In genomic region chr6:150632785-150633465, GRCh38 we compare ENCODE assay signal across 8 cellular contexts. TPM values are rescaled to one million over a fixed set of nuclear protein-coding genes. Genes with fewer than 3 reads are reported as not detected.
DNase-seq lines count a peak whose midpoint lies in the region; ATAC-seq and TF ChIP-seq lines count a peak whose summit lies in the region.

No MANE protein-coding gene starts in this region.

- H2AK5ac ChIP-seq in trophoblast cell (ENCODE audit: low read length), result no peak overlapping the region

- no CpG with 5 or more reads among the region's 13 CpGs for WGBS in trophoblast cell (ENCODE audit: extremely low coverage, insufficient coverage, insufficient read length)

- H4K12ac ChIP-seq in trophoblast cell (ENCODE audit: low read depth, low read length), result no peak overlapping the region

- H3K79me2 ChIP-seq in OCI-LY3 (ENCODE audit: low read length) (peaks cover 96% of the 10 kb centered on the region), trophoblast cell (ENCODE audit: control insufficient read depth, insufficient read depth, low read length, poor library complexity) (no peaks in the 10 kb centered on the region)

- ATAC-seq in GM18520 (IDR thresholded peaks at IDR 0.05; ENCODE audit: unreplicated experiment) (peak; percentile 37), GM21786 (IDR thresholded peaks at IDR 0.05; ENCODE audit: unreplicated experiment) (peak; percentile 45), foreskin keratinocyte (no peak), HG02571 (IDR thresholded peaks at IDR 0.05; ENCODE audit: unreplicated experiment) (no peak)

- H4K8ac ChIP-seq in trophoblast cell (ENCODE audit: low read depth, low read length), result no peak overlapping the region

- TF ChIP-seq CTCF in OCI-LY3 (IDR thresholded peaks at IDR 0.05; ENCODE audit: low read depth, low read length) (no peak), progenitor cell of endocrine pancreas (IDR thresholded peaks at IDR 0.05; ENCODE audit: unreplicated experiment) (no peak), foreskin keratinocyte (conservative IDR thresholded peaks at IDR 0.05) (no peak)

- DNase-seq in progenitor cell of endocrine pancreas (ENCODE audit: low spot score, unreplicated experiment), result no peak
- no peak for DNase-seq in cerebellar cortex (ENCODE audit: low spot score)
- no peak for DNase-seq in trophoblast cell
- DNase-seq in foreskin keratinocyte, result no peak

- H3K9me3 ChIP-seq in OCI-LY3 (ENCODE audit: insufficient read depth, low read length) (no peaks in the 10 kb centered on the region), trophoblast cell (ENCODE audit: insufficient read depth, low read depth, low read length) (no peaks in the 10 kb centered on the region)

- H3K36me3 ChIP-seq in OCI-LY3 (replicated peaks; ENCODE audit: low read depth, low read length), result no peaks in the 10 kb centered on the region
- H3K36me3 ChIP-seq in trophoblast cell (ENCODE audit: control insufficient read depth in 1 of 2, insufficient read depth in 2 of 2, low read length in 2 of 2), result no peaks in the 10 kb centered on the region

- no peak overlapping the region for H3K14ac ChIP-seq in trophoblast cell (ENCODE audit: low read length)

- H3K4me2 ChIP-seq in OCI-LY3 (ENCODE audit: low read length) (peak overlapping the region; percentile 97), trophoblast cell (ENCODE audit: low read length) (no peak overlapping the region)

- no peaks in the 10 kb centered on the region for H3K79me1 ChIP-seq in trophoblast cell (ENCODE audit: low read length)

- no peak overlapping the region for H3K4ac ChIP-seq in trophoblast cell (ENCODE audit: low read depth, low read length)

- H3K27me3 Mint-ChIP-seq in progenitor cell of endocrine pancreas, result no peaks in the 10 kb centered on the region

- no peak overlapping the region for H2BK12ac ChIP-seq in trophoblast cell (ENCODE audit: low read length)

- H2AFZ ChIP-seq in OCI-LY3 (ENCODE audit: low read depth, low read length), result no peak overlapping the region
- no peak overlapping the region for H2AFZ ChIP-seq in trophoblast cell (ENCODE audit: insufficient read depth, low read length, poor library complexity)

- H3K27ac Mint-ChIP-seq in progenitor cell of endocrine pancreas, result peak overlapping the region; percentile 39

- H4K91ac ChIP-seq in trophoblast cell (ENCODE audit: low read depth, low read length), result no peak overlapping the region

- no peak overlapping the region for H3K23ac ChIP-seq in trophoblast cell (ENCODE audit: low read length)

- H3K4me3 ChIP-seq in OCI-LY3 (ENCODE audit: low read length) (peak overlapping the region; percentile 98), trophoblast cell (ENCODE audit: low read depth, low read length) (no peak overlapping the region)

- no peak overlapping the region for H3K18ac ChIP-seq in trophoblast cell (ENCODE audit: low read length)

- H3K27me3 ChIP-seq in OCI-LY3 (ENCODE audit: low read depth, low read length) (no peaks in the 10 kb centered on the region), trophoblast cell (ENCODE audit: insufficient read depth, low read length) (no peaks in the 10 kb centered on the region), foreskin keratinocyte (peaks cover 5% of the 10 kb centered on the region)

- H4K20me1 ChIP-seq in OCI-LY3 (ENCODE audit: insufficient read depth, low read length), result no peaks in the 10 kb centered on the region

- H3K9ac ChIP-seq in OCI-LY3 (ENCODE audit: low read length) (peak overlapping the region; percentile 100), trophoblast cell (ENCODE audit: low read length) (no peak overlapping the region)

- H3K9me3 Mint-ChIP-seq in progenitor cell of endocrine pancreas (ENCODE audit: low read depth), result no peaks in the 10 kb centered on the region

- H3K4me1 ChIP-seq in OCI-LY3 (ENCODE audit: low read length) (peaks cover 75% of the 10 kb centered on the region), trophoblast cell (ENCODE audit: control insufficient read depth in 1 of 2, insufficient read depth in 2 of 2, low read length in 2 of 2) (peaks cover 0 to 3% of the 10 kb centered on the region in 2 experiments), foreskin keratinocyte (no peaks in the 10 kb centered on the region)

- H2BK5ac ChIP-seq in trophoblast cell (ENCODE audit: low read depth, low read length, poor library complexity), result no peak overlapping the region

- no peak overlapping the region for H2BK120ac ChIP-seq in trophoblast cell (ENCODE audit: insufficient read depth, low read length, poor library complexity)

- H3K4me3 Mint-ChIP-seq in progenitor cell of endocrine pancreas (ENCODE audit: low read depth), result no peak overlapping the region

- H3K4me1 Mint-ChIP-seq in progenitor cell of endocrine pancreas (ENCODE audit: low read depth), result peaks cover 84% of the 10 kb centered on the region

- H3K27ac ChIP-seq in OCI-LY3 (ENCODE audit: low read length), result peak overlapping the region; percentile 100
- no peak overlapping the region for H3K27ac ChIP-seq in trophoblast cell (ENCODE audit: low read depth, low read length)
- H3K27ac ChIP-seq in foreskin keratinocyte, result no peak overlapping the region

- H3K36me3 Mint-ChIP-seq in progenitor cell of endocrine pancreas (ENCODE audit: insufficient read depth), result no peaks in the 10 kb centered on the region

RNA-seq across cellular contexts. Expression of gene PLEKHG1, which starts 33.2 kb away (rescaled TPM):
- total RNA-seq in progenitor cell of endocrine pancreas, result 38.8 and 42.2 TPM in 2 replicates
- polyA plus RNA-seq in trophoblast cell (2013), result 4.0 and 4.1 TPM in 2 replicates
- total RNA-seq in foreskin keratinocyte, result 2.5 and 4.1 TPM in 2 replicates
- polyA plus RNA-seq in foreskin keratinocyte, result 0.60 and 0.64 TPM in 2 replicates

Comparison
In these comparisons a context has a peak if more than half of its experiments do, and no peak if none do; other contexts are left out.
1. ATAC-seq: peak in GM18520 (single experiment) and GM21786 (single experiment); none in foreskin keratinocyte (single experiment) and HG02571 (single experiment).